8 cellular contexts compared by ENCODE assay signal in genomic region chr3:124034016-124034808, GRCh38. TPM values are rescaled to one million over a fixed set of nuclear protein-coding genes. Genes with fewer than 3 reads are reported as not detected.
DNase-seq lines count a peak whose midpoint lies in the region; ATAC-seq and TF ChIP-seq lines count a peak whose summit lies in the region.

No MANE protein-coding gene starts in this region.

- WGBS in HUES64: 3% methylated on average over 45 of the region's 46 CpGs

- H3K4me1 ChIP-seq in HUES64 (ENCODE audit: insufficient read depth, low read length) (peaks cover 9% of the 10 kb centered on the region), ascending aorta (peaks cover 0 to 10% of the 10 kb centered on the region in 2 donors)

- H3K4me3 ChIP-seq in HUES64 (ENCODE audit: low read length): peak overlapping the region; percentile 86
- peak overlapping the region; percentile 85 to 96 for H3K4me3 ChIP-seq in ascending aorta
- peak overlapping the region; percentile 88 for H3K4me3 ChIP-seq in iPS-18c (ENCODE audit: insufficient read depth, low read depth, low read length)
- peak overlapping the region; percentile 48 to 74 (median 62) for H3K4me3 ChIP-seq in skin epidermis

- no peak for ATAC-seq in GM21825 (IDR thresholded peaks at IDR 0.05; ENCODE audit: unreplicated experiment)

- H3K9me3 ChIP-seq in HUES64 (ENCODE audit: insufficient read depth, low read depth, low read length) (no peaks in the 10 kb centered on the region), ascending aorta (no peaks in the 10 kb centered on the region), iPS-18c (ENCODE audit: control insufficient read depth, insufficient read depth, low read length) (no peaks in the 10 kb centered on the region)

- H3K9ac ChIP-seq in HUES64 (ENCODE audit: low read depth, low read length): peak overlapping the region; percentile 74; the same call in 1 of the 2 replicates

- intact Hi-C loops in ascending aorta (cut with DNase I): no loop called here

- no peak for TF ChIP-seq CTCF in ascending aorta (IDR thresholded peaks at IDR 0.05)

- DNase-seq in AG20443 (ENCODE audit: low spot score): peak; percentile 27
- DNase-seq in ascending aorta (ENCODE audit: low spot score in 2 of 2): peak in 1 of 2 donors; percentile 70
- no peak for DNase-seq in NCI-H524 treated with DMSO at 0.1 percent for 48 hours (lab: John Stamatoyannopoulos, UW)
- no peak for DNase-seq in NCI-H2081 (lab: John Stamatoyannopoulos, UW)

- H3K27me3 ChIP-seq in HUES64 (ENCODE audit: insufficient read depth, low read length) (peaks cover 82% of the 10 kb centered on the region), ascending aorta (no peaks in the 10 kb centered on the region)

- no peaks in the 10 kb centered on the region for H3K36me3 ChIP-seq in HUES64 (ENCODE audit: insufficient read depth, low read length)
- no peaks in the 10 kb centered on the region for H3K36me3 ChIP-seq in ascending aorta

- no peak overlapping the region for H3K27ac ChIP-seq in HUES64 (ENCODE audit: low read depth, low read length)
- H3K27ac ChIP-seq in ascending aorta: peak overlapping the region; percentile 81 to 90
- H3K27ac ChIP-seq in skin epidermis: peak overlapping the region in 13 of 21 experiments; percentile 51 to 92 (median 78)

RNA-seq across cellular contexts. Expression of gene KALRN, which starts 1.0 kb away (rescaled TPM):
- polyA plus RNA-seq in HUES64 (2013, experiment 1 of 2): 5.9 TPM
- 5.6 TPM for polyA plus RNA-seq in HUES64 (2013, experiment 2 of 2)
- 292 TPM for total RNA-seq in ascending aorta

RNA-seq across cellular contexts. Expression of gene ROPN1, which starts 42.3 kb away (rescaled TPM):
- polyA plus RNA-seq in HUES64 (2013, experiment 1 of 2): not detected
- not detected for polyA plus RNA-seq in HUES64 (2013, experiment 2 of 2)
- not detected for total RNA-seq in ascending aorta
